Comparison of ENCODE assay signal across 6 cellular contexts in genomic region chr15:42491540-42492225, GRCh38. TPM values are rescaled to one million over a fixed set of nuclear protein-coding genes. Genes with fewer than 3 reads are reported as not detected.
DNase-seq lines count a peak whose midpoint lies in the region; ATAC-seq, FAIRE-seq and TF ChIP-seq lines count a peak whose summit lies in the region.

No MANE protein-coding gene starts in this region.

- peak overlapping the region; percentile 96 for H3K4me3 ChIP-seq in AG04449 (ENCODE audit: low read depth, low read length)
- peak overlapping the region; percentile 63 for H3K4me3 ChIP-seq in right cardiac atrium (ENCODE audit: low read length)
- H3K4me3 ChIP-seq in aorta (ENCODE audit: low read length in 2 of 2): peak overlapping the region; percentile 81 to 88

- peak overlapping the region; percentile 99 for H3K27ac ChIP-seq in right cardiac atrium (ENCODE audit: low read length)
- peak overlapping the region; percentile 48 to 100 for H3K27ac ChIP-seq in aorta (ENCODE audit: low read depth in 1 of 2, low read length in 2 of 2)

- POLR2A ChIA-PET in AG04449 (lab: Yijun Ruan, JAX): interaction anchor here (0.9 kb wide), 1 partner anchor 8 kb away, joined by 3 read pairs; no protein-coding TSS in a partner anchor

- no peaks in the 10 kb centered on the region for H3K9me3 ChIP-seq in right cardiac atrium (ENCODE audit: control insufficient read depth, low read length)
- H3K9me3 ChIP-seq in aorta (ENCODE audit: control insufficient read depth, low read length): no peaks in the 10 kb centered on the region

- no peaks in the 10 kb centered on the region for H3K36me3 ChIP-seq in aorta (ENCODE audit: control insufficient read depth in 1 of 2, insufficient read depth in 2 of 2, low read length in 1 of 2)

- no peaks in the 10 kb centered on the region for H3K27me3 ChIP-seq in right cardiac atrium (ENCODE audit: control insufficient read depth, insufficient read depth)
- no peaks in the 10 kb centered on the region for H3K27me3 ChIP-seq in aorta (ENCODE audit: control insufficient read depth in 1 of 2, insufficient read depth in 2 of 2, low read length in 1 of 2)

- 83% methylated on average over 18 of the region's 18 CpGs for whole genome bisulfite sequencing in right cardiac atrium
- 70 to 71% methylated on average over 18 of the region's 18 CpGs for WGBS in aorta, 2 donors

- peak; percentile 24 for DNase-seq in AG04449 (ENCODE audit: low read depth, low spot score)
- peak; percentile 91 for DNase-seq in RCC 7860 (ENCODE audit: low spot score)
- no peak for DNase-seq in right cardiac atrium
- no peak for DNase-seq in aorta
- DNase-seq in NCI-H1105 (lab: John Stamatoyannopoulos, UW): no peak
- no peak for DNase-seq in iPS-NIHi7 (ENCODE audit: extremely low spot score)

- CTCF ChIA-PET in AG04449 (lab: Yijun Ruan, JAX): interaction anchor here (1.0 to 2.6 kb wide), 4 partner anchors 16 to 160 kb away, joined by 3 to 7 read pairs (median 3); no protein-coding TSS in a partner anchor

- H3K4me1 ChIP-seq in right cardiac atrium (ENCODE audit: control insufficient read depth, insufficient read depth, low read length) (no peaks in the 10 kb centered on the region), aorta (ENCODE audit: control insufficient read depth in 1 of 2, insufficient read depth in 2 of 2, low read length in 2 of 2) (no peaks in the 10 kb centered on the region)

- FAIRE-seq in RCC 7860 (lab: Jason Lieb, UNC): peak; percentile 43

- ATAC-seq in right cardiac atrium (peak in 1 of 2 donors; percentile 5), aorta (ENCODE audit: low FRiP score) (no peak)

- intact Hi-C loops in right cardiac atrium (cut with DNase I) (no loop called here), aorta (cut with DNase I) (loop anchor here in 1 of 2 donors (5.0 kb wide), 1 partner anchor 86 kb away; the partner anchor contains the start of gene STARD9)

- TF ChIP-seq CTCF in AG04449 (IDR thresholded peaks at IDR 0.05; ENCODE audit: insufficient read depth, low read length, missing control alignments): no peak

RNA-seq across cellular contexts. Expression of gene ZNF106, which starts 0.7 kb away (rescaled TPM):
- total RNA-seq in right cardiac atrium (100 to 1,000 TPM; 408 to 507 (median 423) TPM), aorta (10 to 100 TPM; 76.9 to 78.8 TPM)
- polyA plus RNA-seq in right cardiac atrium (94.6 TPM), aorta (10 to 100 TPM; 11.9 to 30.4 TPM)

RNA-seq across cellular contexts. Expression of gene SNAP23, which starts 3.8 kb away (rescaled TPM):
- total RNA-seq in right cardiac atrium (10 to 100 TPM; 33.7 to 42.7 (median 39.0) TPM), aorta (10 to 100 TPM; 85.6 to 88.0 TPM)
- polyA plus RNA-seq in right cardiac atrium (28.4 TPM), aorta (10 to 100 TPM; 74.3 to 82.5 TPM)

RNA-seq across cellular contexts. Expression of gene LRRC57, which starts 56.9 kb away (rescaled TPM):
- total RNA-seq in right cardiac atrium: 10 to 100 TPM; 11.1 to 17.2 (median 14.4) TPM
- 7.3 TPM for polyA plus RNA-seq in right cardiac atrium
- total RNA-seq in aorta: 10 to 100 TPM; 16.8 to 20.8 TPM
- 10 to 100 TPM in 1 of 2 donors, 1 to 10 TPM in 1; 5.1 to 10.2 TPM for polyA plus RNA-seq in aorta

RNA-seq across cellular contexts. Expression of gene HAUS2, which starts 57.0 kb away (rescaled TPM):
- total RNA-seq in right cardiac atrium (10 to 100 TPM; 10.0 to 15.2 (median 12.1) TPM), aorta (10 to 100 TPM; 16.0 to 21.9 TPM)
- polyA plus RNA-seq in right cardiac atrium (12.4 TPM), aorta (10 to 100 TPM in 1 of 2 donors, 1 to 10 TPM in 1; 7.3 to 14.7 TPM)

Comparison
In these comparisons a context has a peak if more than half of its experiments do, and no peak if none do; other contexts are left out.
1. DNase-seq: peak in AG04449 (single experiment) and RCC 7860 (single experiment); none in right cardiac atrium (0 of 3), aorta (0 of 2), NCI-H1105 (single experiment) and iPS-NIHi7 (single experiment).
2. RNA of gene ZNF106, which starts 0.7 kb away (total RNA-seq): 408 to 507 TPM in right cardiac atrium; 76.9 to 78.8 TPM in aorta; every median in the first group is over 4 times any median in the second.
3. Peak in every context shown above with its lines, with median percentiles within 50 percentile points of each other: H3K4me3 ChIP-seq.